In genomic region chr17:28371245-28372202, GRCh38 we compare ENCODE assay signal across 1 cellular context.
A peak's percentile ranks its signal among the peaks of the same experiment; 100 is the strongest.
TF ChIP-seq lines count a peak whose summit lies in the region.

Gene SARM1 (plus strand): TSS chr17:28371694. CDS start chr17:28372033, 339 bp downstream.

TF ChIP-seq in HepG2, 621 proteins besides CTCF, POLR2A, EP300 and RAD21 (continued from another document and continues in another):
- TF ChIP-seq ZXDC (CRISPR knock-in tag; IDR thresholded peaks at IDR 0.05), result no peak
- no peak; the same call in 1 of the 2 replicates for TF ChIP-seq ARID4A (CRISPR knock-in tag; IDR thresholded peaks at IDR 0.05; ENCODE audit: borderline replicate concordance)
- TF ChIP-seq GABPB1 (CRISPR knock-in tag; IDR thresholded peaks at IDR 0.05), result peak; percentile 50; the same call in 1 of the 2 replicates
- TF ChIP-seq MXI1 (IDR thresholded peaks at IDR 0.05; ENCODE audit: borderline replicate concordance, low read depth, low read length), result peak; percentile 41; the same call in 1 of the 3 replicates
- TF ChIP-seq ZNF225 (CRISPR knock-in tag; IDR thresholded peaks at IDR 0.05), result no peak
- no peak for TF ChIP-seq ZNF691 (CRISPR knock-in tag; IDR thresholded peaks at IDR 0.05; ENCODE audit: borderline replicate concordance, low read depth)
- no peak for TF ChIP-seq CBX5 (CRISPR knock-in tag; IDR thresholded peaks at IDR 0.05; ENCODE audit: borderline replicate concordance)
- TF ChIP-seq XRCC5 (optimal IDR thresholded peaks at IDR 0.05; ENCODE audit: low read length), result no peak
- TF ChIP-seq SALL2 (CRISPR knock-in tag; IDR thresholded peaks at IDR 0.05), result no peak
- TF ChIP-seq RAD51 (IDR thresholded peaks at IDR 0.05; ENCODE audit: borderline replicate concordance), result peak; percentile 69; the same call in 1 of the 2 replicates
- TF ChIP-seq TGIF2 (CRISPR knock-in tag; IDR thresholded peaks at IDR 0.05), result no peak
- TF ChIP-seq ZNF567 (CRISPR knock-in tag; IDR thresholded peaks at IDR 0.05; ENCODE audit: borderline replicate concordance), result no peak
- no peak for TF ChIP-seq XBP1 (CRISPR knock-in tag; IDR thresholded peaks at IDR 0.05)
- no peak for TF ChIP-seq TAF15 (IDR thresholded peaks at IDR 0.05; ENCODE audit: low read depth, low read length, poor library complexity, severe bottlenecking)
- no peak for TF ChIP-seq TCF7 (IDR thresholded peaks at IDR 0.05; ENCODE audit: low read depth)
- TF ChIP-seq ZNF12 (CRISPR knock-in tag; IDR thresholded peaks at IDR 0.05), result no peak
- TF ChIP-seq ZNF263 (CRISPR knock-in tag; IDR thresholded peaks at IDR 0.05), result no peak
- no peak for TF ChIP-seq ZNF616 (CRISPR knock-in tag; IDR thresholded peaks at IDR 0.05; ENCODE audit: low read depth)
- no peak for TF ChIP-seq MAFG (CRISPR knock-in tag; IDR thresholded peaks at IDR 0.05)
- no peak for TF ChIP-seq ZNF432 (CRISPR knock-in tag; IDR thresholded peaks at IDR 0.05; ENCODE audit: borderline replicate concordance)
- TF ChIP-seq ZNF124 (CRISPR knock-in tag; IDR thresholded peaks at IDR 0.05), result no peak
- TF ChIP-seq ZBTB4 (CRISPR knock-in tag; IDR thresholded peaks at IDR 0.05; ENCODE audit: borderline replicate concordance), result no peak
- TF ChIP-seq NFYB (CRISPR knock-in tag; IDR thresholded peaks at IDR 0.05), result no peak
- TF ChIP-seq ZNF207 (IDR thresholded peaks at IDR 0.05; ENCODE audit: borderline replicate concordance), result no peak
- TF ChIP-seq ZNF607 (CRISPR knock-in tag; IDR thresholded peaks at IDR 0.05; ENCODE audit: borderline replicate concordance), result no peak
- TF ChIP-seq FOXO1 (CRISPR knock-in tag; IDR thresholded peaks at IDR 0.05), result no peak
- TF ChIP-seq MTA1 (CRISPR knock-in tag; IDR thresholded peaks at IDR 0.05; ENCODE audit: borderline replicate concordance), result 0 out of 2 replicates have a peak, but pooled peaks have one; percentile 38
- no peak for TF ChIP-seq ZNF205 (CRISPR knock-in tag; IDR thresholded peaks at IDR 0.05)
- peak; percentile 48 for TF ChIP-seq SAP130 (CRISPR knock-in tag; IDR thresholded peaks at IDR 0.05; ENCODE audit: low read depth)
- no peak for TF ChIP-seq SP1 (IDR thresholded peaks at IDR 0.05)
- TF ChIP-seq SP1 (CRISPR knock-in tag; IDR thresholded peaks at IDR 0.05), result 0 out of 2 replicates have a peak, but pooled peaks have one; percentile 23
- peak; percentile 88 for TF ChIP-seq ZSCAN25 (CRISPR knock-in tag; IDR thresholded peaks at IDR 0.05)
- TF ChIP-seq ZNF775 (CRISPR knock-in tag; IDR thresholded peaks at IDR 0.05; ENCODE audit: borderline replicate concordance), result no peak
- TF ChIP-seq ZNF839 (CRISPR knock-in tag; IDR thresholded peaks at IDR 0.05; ENCODE audit: borderline replicate concordance), result no peak
- TF ChIP-seq HOMEZ (CRISPR knock-in tag; IDR thresholded peaks at IDR 0.05; ENCODE audit: low read depth), result no peak
- TF ChIP-seq ZSCAN5A (CRISPR knock-in tag; IDR thresholded peaks at IDR 0.05; ENCODE audit: borderline replicate concordance), result no peak
- TF ChIP-seq ZNF878 (CRISPR knock-in tag; IDR thresholded peaks at IDR 0.05), result no peak
- TF ChIP-seq ZNF44 (CRISPR knock-in tag; IDR thresholded peaks at IDR 0.05), result no peak
- TF ChIP-seq SMYD3 (CRISPR knock-in tag; IDR thresholded peaks at IDR 0.05), result no peak
- TF ChIP-seq RCOR2 (CRISPR knock-in tag; IDR thresholded peaks at IDR 0.05), result no peak
- no peak for TF ChIP-seq ZNF644 (CRISPR knock-in tag; IDR thresholded peaks at IDR 0.05; ENCODE audit: low read depth)
- TF ChIP-seq MTF2 (CRISPR knock-in tag; IDR thresholded peaks at IDR 0.05; ENCODE audit: borderline replicate concordance), result no peak
